ENCODE assay signal across 1 cellular context in the genomic region with DNA sequence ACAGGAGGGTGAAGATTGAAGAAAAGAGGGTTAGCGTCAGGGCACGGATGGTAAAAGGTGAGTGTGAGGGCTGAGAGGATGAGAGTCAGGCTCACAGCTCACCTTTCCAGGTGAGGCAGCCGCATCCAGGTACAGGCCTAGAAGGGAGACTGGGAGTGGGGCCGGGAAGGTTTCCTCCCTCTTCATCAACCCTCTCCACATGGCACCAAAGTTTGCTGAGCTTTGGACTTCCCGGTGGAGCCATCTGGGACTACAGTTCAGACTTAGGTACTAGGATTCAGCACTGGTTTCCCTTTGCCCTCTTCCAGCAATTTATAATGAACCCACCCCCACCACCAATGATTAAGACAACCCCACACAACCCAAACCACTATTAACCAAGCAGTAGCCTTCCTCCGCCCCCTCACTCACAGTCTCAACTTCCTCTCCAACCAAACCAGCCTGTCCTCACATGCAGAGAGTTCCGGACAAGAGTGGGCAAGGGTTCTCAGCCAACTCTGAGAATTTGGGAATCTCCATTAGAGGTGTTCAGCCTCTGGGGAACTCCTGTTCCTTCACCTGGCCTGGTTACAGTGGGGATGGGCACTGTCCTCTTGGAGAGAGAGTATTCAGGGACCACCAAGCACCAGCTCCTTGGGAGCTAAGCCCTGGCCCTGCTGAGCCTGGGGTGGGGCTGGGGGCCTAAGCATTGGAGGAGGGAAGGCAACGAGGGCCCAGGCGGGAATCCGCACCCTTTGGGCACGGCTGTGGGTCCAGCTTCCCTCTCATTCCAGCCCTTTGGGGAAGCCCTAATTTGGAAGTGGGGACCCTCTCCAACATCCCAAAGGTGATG.
TF ChIP-seq lines count a peak whose summit lies in the region.

No MANE protein-coding gene starts in this region.

TF ChIP-seq in neural cell, 6 proteins besides CTCF, POLR2A, EP300 and RAD21:
- TF ChIP-seq, protein P1, sequence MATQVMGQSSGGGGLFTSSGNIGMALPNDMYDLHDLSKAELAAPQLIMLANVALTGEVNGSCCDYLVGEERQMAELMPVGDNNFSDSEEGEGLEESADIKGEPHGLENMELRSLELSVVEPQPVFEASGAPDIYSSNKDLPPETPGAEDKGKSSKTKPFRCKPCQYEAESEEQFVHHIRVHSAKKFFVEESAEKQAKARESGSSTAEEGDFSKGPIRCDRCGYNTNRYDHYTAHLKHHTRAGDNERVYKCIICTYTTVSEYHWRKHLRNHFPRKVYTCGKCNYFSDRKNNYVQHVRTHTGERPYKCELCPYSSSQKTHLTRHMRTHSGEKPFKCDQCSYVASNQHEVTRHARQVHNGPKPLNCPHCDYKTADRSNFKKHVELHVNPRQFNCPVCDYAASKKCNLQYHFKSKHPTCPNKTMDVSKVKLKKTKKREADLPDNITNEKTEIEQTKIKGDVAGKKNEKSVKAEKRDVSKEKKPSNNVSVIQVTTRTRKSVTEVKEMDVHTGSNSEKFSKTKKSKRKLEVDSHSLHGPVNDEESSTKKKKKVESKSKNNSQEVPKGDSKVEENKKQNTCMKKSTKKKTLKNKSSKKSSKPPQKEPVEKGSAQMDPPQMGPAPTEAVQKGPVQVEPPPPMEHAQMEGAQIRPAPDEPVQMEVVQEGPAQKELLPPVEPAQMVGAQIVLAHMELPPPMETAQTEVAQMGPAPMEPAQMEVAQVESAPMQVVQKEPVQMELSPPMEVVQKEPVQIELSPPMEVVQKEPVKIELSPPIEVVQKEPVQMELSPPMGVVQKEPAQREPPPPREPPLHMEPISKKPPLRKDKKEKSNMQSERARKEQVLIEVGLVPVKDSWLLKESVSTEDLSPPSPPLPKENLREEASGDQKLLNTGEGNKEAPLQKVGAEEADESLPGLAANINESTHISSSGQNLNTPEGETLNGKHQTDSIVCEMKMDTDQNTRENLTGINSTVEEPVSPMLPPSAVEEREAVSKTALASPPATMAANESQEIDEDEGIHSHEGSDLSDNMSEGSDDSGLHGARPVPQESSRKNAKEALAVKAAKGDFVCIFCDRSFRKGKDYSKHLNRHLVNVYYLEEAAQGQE (IDR thresholded peaks at IDR 0.05; ENCODE audit: borderline replicate concordance), result no peak
- TF ChIP-seq EZH2 (IDR thresholded peaks at IDR 0.05; ENCODE audit: borderline replicate concordance, insufficient read depth, low read length, poor library complexity, severe bottlenecking), result peak; percentile 47
